14 cellular contexts compared by ENCODE assay signal in genomic region chr17:40178660-40179059, GRCh38. TPM values are rescaled to one million over a fixed set of nuclear protein-coding genes. Genes with fewer than 3 reads are reported as not detected.
DNase-seq lines count a peak whose midpoint lies in the region; ATAC-seq, FAIRE-seq and TF ChIP-seq lines count a peak whose summit lies in the region.
"Had no signal": no experiment of that assay in that cellular context is flagged by ENCODE, and none has a peak within 500 bp of the region (broad histone marks: within the 10 kb centered on the region; RNA-seq: fewer than 3 reads in every experiment).

No MANE protein-coding gene starts in this region.

- H3K9me3 Mint-ChIP-seq in WTC11: no peaks in the 10 kb centered on the region

- H3K4me1 Mint-ChIP-seq in WTC11: peaks cover 20% of the 10 kb centered on the region

- H3K4me2 ChIP-seq in hepatocyte: peak overlapping the region; percentile 97

- H3K27ac ChIP-seq in HEK293 (ENCODE audit: extremely low read depth, low read depth, low read length): no peak overlapping the region
- no peak overlapping the region for H3K27ac ChIP-seq in hepatocyte
- H3K27ac ChIP-seq in small intestine (ENCODE audit: low read depth in 1 of 2, low read length in 1 of 2): peak overlapping the region; percentile 93
- H3K27ac ChIP-seq in spleen: no peak overlapping the region
- H3K27ac ChIP-seq: coronary artery, SJCRH30 had no signal

- H3K27ac Mint-ChIP-seq in WTC11: no peak overlapping the region

- no peak for TF ChIP-seq CTCF in HEK293 (tag by site-specific recombination; IDR thresholded peaks at IDR 0.05)
- TF ChIP-seq CTCF in WTC11 (IDR thresholded peaks at IDR 0.05): no peak
- no peak for TF ChIP-seq CTCF in hepatocyte (IDR thresholded peaks at IDR 0.05; ENCODE audit: poor library complexity)
- TF ChIP-seq CTCF in spleen (IDR thresholded peaks at IDR 0.05 in 8 of 11, conservative IDR thresholded peaks at IDR 0.05 in 3 of 11): no peak

- no peaks in the 10 kb centered on the region for H3K9me2 ChIP-seq in hepatocyte (replicated peaks; ENCODE audit: insufficient read depth)

- DNase-seq in WTC11 (ENCODE audit: low spot score): no peak
- no peak for DNase-seq in hepatocyte (ENCODE audit: low spot score)
- no peak for DNase-seq in small intestine
- no peak for DNase-seq in spleen
- DNase-seq in UCSD-AML1 (lab: John Stamatoyannopoulos, UW; ENCODE audit: unreplicated experiment): no peak
- no peak for DNase-seq in NCI-H2107 treated with DMSO at 0.1 percent for 48 hours (lab: John Stamatoyannopoulos, UW; ENCODE audit: unreplicated experiment)
- DNase-seq: activated CD8-positive, alpha-beta memory T cell treated with anti-CD3 and anti-CD28 coated beads, Interleukin-2, amount 50 U/mL, for 4 hours; EL; NCI-H2227 treated with DMSO at 0.1 percent for 48 hours; SJCRH30; stimulated activated CD8-positive, alpha-beta memory T cell treated with anti-CD3 and anti-CD28 coated beads, Interleukin-4, amount 100 ng/mL, for 48 hours had no signal

- CTCF ChIA-PET in HEK293 (lab: Yijun Ruan, JAX): interaction anchor here (0.6 to 2.6 kb wide), 5 partner anchors 10 to 165 kb away, joined by 4 to 32 read pairs (median 8); no protein-coding TSS in a partner anchor
- CTCF ChIA-PET in WTC11 (lab: Charles Lee): interaction anchor here (1.0 to 7.4 kb wide), 7 partner anchors 10 to 144 kb away, joined by 3 to 75 read pairs (median 9); partner anchors contain the start of genes NR1D1 and WIPF2

- H3K36me3 Mint-ChIP-seq in WTC11: 0 out of 2 replicates have a peak, but pooled peaks cover 5% of the 10 kb centered on the region

- peak overlapping the region; percentile 65 for H3K4me3 Mint-ChIP-seq in WTC11

- POLR2A ChIA-PET in HEK293 (lab: Yijun Ruan, JAX): interaction anchor here (0.6 to 1.4 kb wide), 5 partner anchors 15 to 118 kb away, joined by 3 to 4 read pairs (median 3); partner anchors contain the start of gene CASC3
- POLR2A ChIA-PET in WTC11 (lab: Charles Lee): interaction anchor here (1.2 to 1.4 kb wide), 2 partner anchors 13 to 66 kb away, joined by 3 read pairs; no protein-coding TSS in a partner anchor

- H3K4me3 ChIP-seq in HEK293 (ENCODE audit: low read depth, low read length) (no peak overlapping the region), hepatocyte (no peak overlapping the region), small intestine (ENCODE audit: low read depth in 1 of 2, low read length in 2 of 2) (peak overlapping the region; percentile 73 to 95), spleen (no peak overlapping the region)
- H3K4me3 ChIP-seq: SJCRH30 had no signal

- H3K4me1 ChIP-seq in HEK293 (ENCODE audit: control insufficient read depth, insufficient read depth, low read length) (peaks cover 9% of the 10 kb centered on the region), hepatocyte (ENCODE audit: insufficient read depth) (peaks cover 16% of the 10 kb centered on the region), small intestine (ENCODE audit: control insufficient read depth in 2 of 2, insufficient read depth in 1 of 2, low read depth in 1 of 2, low read length in 1 of 2) (peaks cover 6 to 8% of the 10 kb centered on the region in 2 donors), spleen (peaks cover 4 to 24% (median 20%) of the 10 kb centered on the region in 6 donors)
- H3K4me1 ChIP-seq: SJCRH30 had no signal

- H3K36me3 ChIP-seq in HEK293 (ENCODE audit: control insufficient read depth in 2 of 2, insufficient read depth in 1 of 2, low read length in 2 of 2) (peaks cover 12 to 37% of the 10 kb centered on the region in 2 experiments), hepatocyte (replicated peaks; ENCODE audit: insufficient read depth, low read depth) (no peaks in the 10 kb centered on the region), small intestine (ENCODE audit: control insufficient read depth in 2 of 2, insufficient read depth in 2 of 2, low read length in 2 of 2) (peaks cover 0 to 3% of the 10 kb centered on the region in 2 donors), spleen (peaks cover 0 to 46% (median 14%) of the 10 kb centered on the region in 6 donors)

- 97% methylated on average over 7 of the region's 7 CpGs for WGBS in hepatocyte (ENCODE audit: low lambda C conversion rate, missing lambda C conversion rate)
- 37 to 72% (median 55%) methylated on average over 7 of the region's 7 CpGs for WGBS in small intestine, 3 donors
- 90 to 99% (median 96%) methylated on average over 7 of the region's 7 CpGs for WGBS in spleen, 5 donors

- intact Hi-C loops in spleen (cut with DNase I; ENCODE audit: low total_unique reads): no loop called here

- H3K27me3 ChIP-seq in hepatocyte: no peaks in the 10 kb centered on the region
- no peaks in the 10 kb centered on the region for H3K27me3 ChIP-seq in small intestine (ENCODE audit: control insufficient read depth in 2 of 2, insufficient read depth in 2 of 2, low read length in 2 of 2)
- peaks cover 0 to 15% (median 6%) of the 10 kb centered on the region in 7 donors for H3K27me3 ChIP-seq in spleen (replicated peaks in 1 of 7)
- H3K27me3 ChIP-seq: gastroesophageal sphincter, SJCRH30 had no signal

- TF ChIP-seq POLR2A in spleen (IDR thresholded peaks at IDR 0.05): no peak

- H3K79me2 ChIP-seq in hepatocyte: no peaks in the 10 kb centered on the region

- no peak for FAIRE-seq in small intestine (lab: Jason Lieb, UNC)

- H4K20me1 ChIP-seq in hepatocyte (ENCODE audit: insufficient read depth, poor library complexity, severe bottlenecking): no peaks in the 10 kb centered on the region

- H3K27me3 Mint-ChIP-seq in WTC11 (ENCODE audit: low read depth): no peaks in the 10 kb centered on the region

- H2AFZ ChIP-seq in hepatocyte: no peak overlapping the region

- no peaks in the 10 kb centered on the region for H3K9me3 ChIP-seq in HEK293 (ENCODE audit: control insufficient read depth, insufficient read depth, low read depth, low read length)
- H3K9me3 ChIP-seq in hepatocyte (ENCODE audit: low read depth): no peaks in the 10 kb centered on the region
- no peaks in the 10 kb centered on the region for H3K9me3 ChIP-seq in small intestine (ENCODE audit: control insufficient read depth, low read depth)
- no peaks in the 10 kb centered on the region for H3K9me3 ChIP-seq in spleen
- H3K9me3 ChIP-seq: gastroesophageal sphincter, SJCRH30 had no signal

- ATAC-seq in WTC11: no peak
- ATAC-seq: gastroesophageal sphincter had no signal

TF ChIP-seq in HEK293, 187 proteins besides CTCF, POLR2A, EP300 and RAD21 (continues in another document):
- TF ChIP-seq ZNF645 (tag by site-specific recombination; IDR thresholded peaks at IDR 0.05) (no peak), GLIS2 (tag by site-specific recombination; IDR thresholded peaks at IDR 0.05) (0 out of 2 replicates have a peak, but pooled peaks have one; percentile 19)
- TF ChIP-seq, protein P1, sequence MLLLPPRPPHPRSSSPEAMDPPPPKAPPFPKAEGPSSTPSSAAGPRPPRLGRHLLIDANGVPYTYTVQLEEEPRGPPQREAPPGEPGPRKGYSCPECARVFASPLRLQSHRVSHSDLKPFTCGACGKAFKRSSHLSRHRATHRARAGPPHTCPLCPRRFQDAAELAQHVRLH (tag by site-specific recombination; IDR thresholded peaks at IDR 0.05): no peak

TF ChIP-seq in WTC11, 78 proteins besides CTCF, POLR2A, EP300 and RAD21 (continues in another document):
- TF ChIP-seq SMAD3 (CRISPR knock-in tag; IDR thresholded peaks at IDR 0.05; ENCODE audit: borderline replicate concordance) (no peak), ZNF416 (CRISPR knock-in tag; IDR thresholded peaks at IDR 0.05) (no peak), TCF7 (CRISPR knock-in tag; IDR thresholded peaks at IDR 0.05; ENCODE audit: low read depth) (no peak), ZNF219 (CRISPR knock-in tag; IDR thresholded peaks at IDR 0.05; ENCODE audit: borderline replicate concordance) (no peak), CREM (CRISPR knock-in tag; IDR thresholded peaks at IDR 0.05) (no peak), NR2C2 (CRISPR knock-in tag; IDR thresholded peaks at IDR 0.05) (no peak)
- TF ChIP-seq, protein P2, sequence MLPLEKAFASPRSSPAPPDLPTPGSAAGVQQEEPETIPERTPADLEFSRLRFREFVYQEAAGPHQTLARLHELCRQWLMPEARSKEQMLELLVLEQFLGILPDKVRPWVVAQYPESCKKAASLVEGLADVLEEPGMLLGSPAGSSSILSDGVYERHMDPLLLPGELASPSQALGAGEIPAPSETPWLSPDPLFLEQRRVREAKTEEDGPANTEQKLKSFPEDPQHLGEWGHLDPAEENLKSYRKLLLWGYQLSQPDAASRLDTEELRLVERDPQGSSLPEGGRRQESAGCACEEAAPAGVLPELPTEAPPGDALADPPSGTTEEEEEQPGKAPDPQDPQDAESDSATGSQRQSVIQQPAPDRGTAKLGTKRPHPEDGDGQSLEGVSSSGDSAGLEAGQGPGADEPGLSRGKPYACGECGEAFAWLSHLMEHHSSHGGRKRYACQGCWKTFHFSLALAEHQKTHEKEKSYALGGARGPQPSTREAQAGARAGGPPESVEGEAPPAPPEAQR (CRISPR knock-in tag; IDR thresholded peaks at IDR 0.05): no peak
- TF ChIP-seq, protein P3, sequence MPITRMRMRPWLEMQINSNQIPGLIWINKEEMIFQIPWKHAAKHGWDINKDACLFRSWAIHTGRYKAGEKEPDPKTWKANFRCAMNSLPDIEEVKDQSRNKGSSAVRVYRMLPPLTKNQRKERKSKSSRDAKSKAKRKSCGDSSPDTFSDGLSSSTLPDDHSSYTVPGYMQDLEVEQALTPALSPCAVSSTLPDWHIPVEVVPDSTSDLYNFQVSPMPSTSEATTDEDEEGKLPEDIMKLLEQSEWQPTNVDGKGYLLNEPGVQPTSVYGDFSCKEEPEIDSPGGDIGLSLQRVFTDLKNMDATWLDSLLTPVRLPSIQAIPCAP (CRISPR knock-in tag; IDR thresholded peaks at IDR 0.05): no peak

RNA-seq across cellular contexts. Expression of gene RAPGEFL1, which starts 1.4 kb away (rescaled TPM):
- total RNA-seq in WTC11 (2021) (19.9 to 23.0 TPM (median 19.9 TPM) in 3 replicates), hepatocyte (4.0 and 4.9 TPM in 2 replicates), spleen (10 to 100 TPM in 2 of 7 donors, 1 to 10 TPM in 5; 5.1 to 12.7 (median 9.5) TPM)
- polyA plus RNA-seq in hepatocyte (4.2 and 6.0 TPM in 2 replicates), small intestine (100 to 1,000 TPM in 1 of 3 donors, 10 to 100 TPM in 2; 37.2 to 121 (median 78.6) TPM), spleen (1 to 10 TPM; 2.9 to 5.9 (median 3.3) TPM)

RNA-seq across cellular contexts. Expression of gene CASC3, which starts 38.3 kb away (rescaled TPM):
- total RNA-seq in WTC11 (2021) (107 to 119 TPM (median 115 TPM) in 3 replicates), hepatocyte (26.7 and 30.2 TPM in 2 replicates), spleen (100 to 1,000 TPM in 1 of 7 donors, 10 to 100 TPM in 6; 67.0 to 105 (median 78.5) TPM)
- polyA plus RNA-seq in hepatocyte (33.0 and 37.5 TPM in 2 replicates), small intestine (10 to 100 TPM; 24.2 to 36.9 (median 28.6) TPM), spleen (10 to 100 TPM; 20.2 to 38.9 (median 35.0) TPM)

RNA-seq across cellular contexts. Expression of gene WIPF2, which starts 40.4 kb away (rescaled TPM):
- 23.0 to 24.6 TPM (median 23.8 TPM) in 3 replicates for total RNA-seq in WTC11 (2021)
- total RNA-seq in hepatocyte: 10.3 and 12.6 TPM in 2 replicates
- polyA plus RNA-seq in hepatocyte: 23.8 and 24.2 TPM in 2 replicates
- 10 to 100 TPM; 12.5 to 14.1 (median 13.9) TPM for polyA plus RNA-seq in small intestine
- total RNA-seq in spleen: 10 to 100 TPM; 16.9 to 43.2 (median 29.7) TPM
- 10 to 100 TPM in 1 of 3 donors, 1 to 10 TPM in 2; 3.7 to 11.3 (median 4.7) TPM for polyA plus RNA-seq in spleen

RNA-seq across cellular contexts. Expression of gene MSL1, which starts 56.9 kb away (rescaled TPM):
- total RNA-seq in WTC11 (2021): 69.2 to 78.1 TPM (median 73.7 TPM) in 3 replicates
- 71.9 and 81.6 TPM in 2 replicates for total RNA-seq in hepatocyte
- polyA plus RNA-seq in hepatocyte: 26.7 and 31.4 TPM in 2 replicates
- polyA plus RNA-seq in small intestine: 10 to 100 TPM; 53.1 to 81.6 (median 57.0) TPM
- 100 to 1,000 TPM; 101 to 154 (median 127) TPM for total RNA-seq in spleen
- polyA plus RNA-seq in spleen: 10 to 100 TPM; 52.6 to 85.0 (median 73.3) TPM

Comparison
In these comparisons a context has a peak if more than half of its experiments do, and no peak if none do; other contexts are left out.
1. H3K27ac ChIP-seq: peak in small intestine (2 of 2); none in HEK293 (single experiment), hepatocyte (single experiment) and spleen (0 of 8).
2. H3K4me3 ChIP-seq: peak in small intestine (2 of 2); none in HEK293 (single experiment), hepatocyte (single experiment) and spleen (0 of 8).